Comparison of ENCODE assay signal across 9 cellular contexts in the genomic region with DNA sequence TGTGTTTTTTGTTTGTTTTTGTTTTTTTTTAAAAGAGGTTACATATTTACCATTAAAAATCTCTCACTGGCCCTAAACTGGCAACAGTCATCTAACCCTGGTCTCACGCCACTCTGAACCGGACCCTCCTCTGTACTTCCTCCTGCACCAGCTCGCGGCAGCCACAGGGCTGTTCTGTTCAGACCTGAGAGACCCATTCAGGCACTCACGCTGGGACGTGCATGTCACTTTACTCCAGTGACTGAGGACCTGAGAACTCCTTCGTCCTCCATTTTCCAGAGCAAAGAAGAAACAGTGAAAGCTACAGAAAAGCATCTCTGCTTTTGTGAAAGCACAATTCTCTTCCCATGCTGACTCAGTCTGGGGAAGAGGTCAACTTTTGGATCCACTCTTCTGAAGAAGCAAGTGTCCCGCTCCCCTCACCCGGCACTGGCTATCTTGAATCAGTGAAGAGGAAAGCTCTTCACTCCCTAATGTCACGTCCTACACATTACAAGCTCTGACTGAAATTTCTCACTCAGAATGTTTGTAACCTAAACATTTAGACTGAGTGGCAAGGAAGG. TPM values are rescaled to one million over a fixed set of nuclear protein-coding genes. Genes with fewer than 3 reads are reported as not detected.
DNase-seq lines count a peak whose midpoint lies in the region; ATAC-seq and TF ChIP-seq lines count a peak whose summit lies in the region.
"Had no signal": no experiment of that assay in that cellular context is flagged by ENCODE, and none has a peak within 500 bp of the region (broad histone marks: within the 10 kb centered on the region; RNA-seq: fewer than 3 reads in every experiment).

No MANE protein-coding gene starts in this region.

- H3K9me3 Mint-ChIP-seq in immature natural killer cell = no peaks in the 10 kb centered on the region
- no peaks in the 10 kb centered on the region for H3K9me3 Mint-ChIP-seq in activated T-helper 17 cell treated with anti-CD3 and anti-CD28 coated beads, Interleukin-2, amount 50 U/mL, for 72 hours

- H3K4me3 ChIP-seq in SU-DHL-6 (ENCODE audit: insufficient read depth, low read length, poor library complexity, severe bottlenecking) (peak overlapping the region; percentile 48), upper lobe of left lung (peak overlapping the region in 3 of 4 donors; percentile 27 to 46 (median 34))

- H2AFZ ChIP-seq in SU-DHL-6 (ENCODE audit: low read depth, low read length, severe bottlenecking) = no peak overlapping the region

- H3K27me3 ChIP-seq in SU-DHL-6 (ENCODE audit: low read length) (no peaks in the 10 kb centered on the region), upper lobe of left lung (no peaks in the 10 kb centered on the region)

- 51 to 70% methylated on average over 10 of the region's 10 CpGs for WGBS in upper lobe of left lung, 2 donors

- peaks cover 47 to 51% of the 10 kb centered on the region in 2 donors for H3K4me1 Mint-ChIP-seq in immature natural killer cell
- peaks cover 15% of the 10 kb centered on the region for H3K4me1 Mint-ChIP-seq in activated T-helper 17 cell treated with anti-CD3 and anti-CD28 coated beads, Interleukin-2, amount 50 U/mL, for 72 hours

- peak overlapping the region; percentile 74 for H3K9ac ChIP-seq in SU-DHL-6 (ENCODE audit: low read length)
- H3K9ac ChIP-seq: KMS-11 had no signal

- no peaks in the 10 kb centered on the region for H3K36me3 Mint-ChIP-seq in immature natural killer cell
- peaks cover 18% of the 10 kb centered on the region for H3K36me3 Mint-ChIP-seq in activated T-helper 17 cell treated with anti-CD3 and anti-CD28 coated beads, Interleukin-2, amount 50 U/mL, for 72 hours (ENCODE audit: low read depth)

- peaks cover 6% of the 10 kb centered on the region for H3K36me3 ChIP-seq in SU-DHL-6 (ENCODE audit: low read length)
- no peaks in the 10 kb centered on the region for H3K36me3 ChIP-seq in upper lobe of left lung

- H3K9me3 ChIP-seq in SU-DHL-6 (ENCODE audit: insufficient read depth, low read length) = no peaks in the 10 kb centered on the region
- no peaks in the 10 kb centered on the region for H3K9me3 ChIP-seq in upper lobe of left lung

- H3K27ac ChIP-seq in SU-DHL-6 (ENCODE audit: low read depth, low read length) (peak overlapping the region; percentile 89), upper lobe of left lung (peak overlapping the region; percentile 88 to 93 (median 89))
- H3K27ac ChIP-seq: KMS-11 had no signal

- H3K79me2 ChIP-seq in SU-DHL-6 (ENCODE audit: insufficient read depth, low read length) = peaks cover 56% of the 10 kb centered on the region

- TF ChIP-seq POLR2A in upper lobe of left lung (IDR thresholded peaks at IDR 0.05) = peak in 1 of 4 donors; percentile 12

- no peaks in the 10 kb centered on the region for H3K27me3 Mint-ChIP-seq in immature natural killer cell (ENCODE audit: low read depth in 3 of 3)
- H3K27me3 Mint-ChIP-seq in activated T-helper 17 cell treated with anti-CD3 and anti-CD28 coated beads, Interleukin-2, amount 50 U/mL, for 72 hours = no peaks in the 10 kb centered on the region

- TF ChIP-seq CTCF in SU-DHL-6 (IDR thresholded peaks at IDR 0.05; ENCODE audit: insufficient read depth, low read length, poor library complexity, severe bottlenecking) (no peak), upper lobe of left lung (IDR thresholded peaks at IDR 0.05) (peak in 1 of 6 experiments; percentile 6)

- peak overlapping the region; percentile 84 to 96 (median 93) for H3K27ac Mint-ChIP-seq in immature natural killer cell
- no peak overlapping the region for H3K27ac Mint-ChIP-seq in activated T-helper 17 cell treated with anti-CD3 and anti-CD28 coated beads, Interleukin-2, amount 50 U/mL, for 72 hours

- peak; percentile 31 to 40 (median 35) for DNase-seq in immature natural killer cell
- peak in 1 of 2 donors; percentile 78 for DNase-seq in upper lobe of left lung
- DNase-seq in NCI-H774 (lab: John Stamatoyannopoulos, UW) = no peak

- peak overlapping the region; percentile 82 to 90 (median 85) for H3K4me3 Mint-ChIP-seq in immature natural killer cell
- H3K4me3 Mint-ChIP-seq in activated T-helper 17 cell treated with anti-CD3 and anti-CD28 coated beads, Interleukin-2, amount 50 U/mL, for 72 hours = no peak overlapping the region

- H3F3A ChIP-seq in SU-DHL-6 (ENCODE audit: insufficient read depth) = peaks cover 53% of the 10 kb centered on the region

- H3K4me1 ChIP-seq in upper lobe of left lung = peaks cover 11 to 60% (median 43%) of the 10 kb centered on the region in 4 donors

- TF ChIP-seq EP300 in upper lobe of left lung (IDR thresholded peaks at IDR 0.05) = no peak

- H3K4me2 ChIP-seq in SU-DHL-6 (ENCODE audit: low read depth, low read length, poor library complexity, severe bottlenecking) = peak overlapping the region; percentile 74
- H3K4me2 ChIP-seq: KMS-11 had no signal

- H3K9me2 ChIP-seq in SU-DHL-6 (replicated peaks; ENCODE audit: insufficient read depth, low read length) = no peaks in the 10 kb centered on the region

- no peaks in the 10 kb centered on the region for H4K20me1 ChIP-seq in SU-DHL-6 (ENCODE audit: low read depth, low read length)

- ATAC-seq in GM18498 (IDR thresholded peaks at IDR 0.05; ENCODE audit: unreplicated experiment) (peak; percentile 70), HG02642 (IDR thresholded peaks at IDR 0.05; ENCODE audit: poor library complexity, unreplicated experiment) (peak; percentile 55), upper lobe of left lung (ENCODE audit: low FRiP score in 2 of 2) (peak; percentile 54 to 63), HG02759 (IDR thresholded peaks at IDR 0.05; ENCODE audit: unreplicated experiment) (no peak)
- ATAC-seq in activated T-helper 17 cell treated with anti-CD3 and anti-CD28 coated beads, Interleukin-2, amount 50 U/mL, for 72 hours (replicated peaks) = no peak

RNA-seq across cellular contexts. Expression of gene PISD, which starts 24.6 kb away (rescaled TPM):
- 10 to 100 TPM; 16.3 to 34.8 (median 25.3) TPM for polyA plus RNA-seq in immature natural killer cell
- 10 to 100 TPM; 18.4 to 81.8 (median 53.9) TPM for total RNA-seq in upper lobe of left lung
- total RNA-seq in activated T-helper 17 cell treated with anti-CD3 and anti-CD28 coated beads, Interleukin-2, amount 50 U/mL, for 72 hours = 10 to 100 TPM; 41.1 to 44.1 TPM

Comparison
In these comparisons a context has a peak if more than half of its experiments do, and no peak if none do; other contexts are left out.
1. ATAC-seq: peak in GM18498 (single experiment), HG02642 (single experiment) and upper lobe of left lung (2 of 2); none in activated T-helper 17 cell treated with anti-CD3 and anti-CD28 coated beads, Interleukin-2, amount 50 U/mL, for 72 hours (single experiment) and HG02759 (single experiment).